Comparison of ENCODE assay signal across 1 cellular context in genomic region chr18:3441290-3441689, GRCh38.
TF ChIP-seq lines count a peak whose summit lies in the region.

No MANE protein-coding gene starts in this region.

TF ChIP-seq in H1, 55 proteins besides CTCF, POLR2A, EP300 and RAD21 (continued from another document):
- TF ChIP-seq NRF1 (IDR thresholded peaks at IDR 0.05; ENCODE audit: low read depth, low read length): no peak
- no peak for TF ChIP-seq POLR2AphosphoS5 (IDR thresholded peaks at IDR 0.05; ENCODE audit: low read depth, low read length)
- no peak for TF ChIP-seq BACH1 (IDR thresholded peaks at IDR 0.05; ENCODE audit: low read length)
- TF ChIP-seq KDM5A (IDR thresholded peaks at IDR 0.05; ENCODE audit: low read length): no peak
- TF ChIP-seq CBX8 (IDR thresholded peaks at IDR 0.05; ENCODE audit: borderline replicate concordance, low read depth, low read length): no peak
- TF ChIP-seq EZH2 (IDR thresholded peaks at IDR 0.05; ENCODE audit: low read depth, low read length, severe bottlenecking): no peak
- no peak for TF ChIP-seq CHD1 (IDR thresholded peaks at IDR 0.05; ENCODE audit: low read depth, low read length)
- TF ChIP-seq BCL11A (IDR thresholded peaks at IDR 0.05; ENCODE audit: low read depth in 2 of 2, low read length in 2 of 2): no peak
- TF ChIP-seq TEAD4 (IDR thresholded peaks at IDR 0.05; ENCODE audit: low read depth, low read length): 0 out of 2 replicates have a peak, but pooled peaks have one; percentile 34
- TF ChIP-seq SUZ12 (IDR thresholded peaks at IDR 0.05; ENCODE audit: low read length): no peak
- TF ChIP-seq CBX5 (IDR thresholded peaks at IDR 0.05; ENCODE audit: low read depth, low read length): no peak
- TF ChIP-seq TCF12 (IDR thresholded peaks at IDR 0.05; ENCODE audit: low read depth, low read length): no peak
- no peak for TF ChIP-seq RBBP5 (IDR thresholded peaks at IDR 0.05; ENCODE audit: borderline replicate concordance, low read depth, low read length)
- no peak for TF ChIP-seq HDAC2 (IDR thresholded peaks at IDR 0.05; ENCODE audit: borderline replicate concordance in 1 of 2, low read depth in 2 of 2, low read length in 2 of 2)
- no peak for TF ChIP-seq POU5F1 (IDR thresholded peaks at IDR 0.05; ENCODE audit: low read depth, low read length)
- TF ChIP-seq SIN3A (conservative IDR thresholded peaks at IDR 0.05 in 1 of 2, IDR thresholded peaks at IDR 0.05 in 1 of 2; ENCODE audit: low read depth in 1 of 2, low read length in 2 of 2): 0 out of 4 replicates have a peak, but pooled peaks of 1 of the 2 experiments have one; percentile 45
- TF ChIP-seq MAFK (IDR thresholded peaks at IDR 0.05; ENCODE audit: low read depth, low read length): no peak
- TF ChIP-seq SP1 (IDR thresholded peaks at IDR 0.05; ENCODE audit: low read depth, low read length): no peak
- no peak for TF ChIP-seq JUND (IDR thresholded peaks at IDR 0.05; ENCODE audit: low read length)
- no peak for TF ChIP-seq ATF3 (IDR thresholded peaks at IDR 0.05; ENCODE audit: insufficient read depth, low read depth, low read length)
- no peak for TF ChIP-seq KDM1A (IDR thresholded peaks at IDR 0.05; ENCODE audit: borderline replicate concordance, low read length)
- TF ChIP-seq JUN (IDR thresholded peaks at IDR 0.05; ENCODE audit: low read depth, low read length): no peak
- no peak for TF ChIP-seq TBP (IDR thresholded peaks at IDR 0.05; ENCODE audit: low read depth, low read length)
- peak; percentile 64; the same call in 1 of the 2 replicates for TF ChIP-seq YY1 (IDR thresholded peaks at IDR 0.05; ENCODE audit: low read depth, low read length)
- no peak for TF ChIP-seq USF2 (IDR thresholded peaks at IDR 0.05; ENCODE audit: low read length)
- no peak for TF ChIP-seq SIRT6 (IDR thresholded peaks at IDR 0.05; ENCODE audit: low read length)
- TF ChIP-seq CEBPB (IDR thresholded peaks at IDR 0.05; ENCODE audit: low read depth, low read length): 0 out of 2 replicates have a peak, but pooled peaks have one; percentile 7
- no peak for TF ChIP-seq CREB1 (IDR thresholded peaks at IDR 0.05)
- TF ChIP-seq GTF2F1 (IDR thresholded peaks at IDR 0.05; ENCODE audit: borderline replicate concordance, low read depth, low read length): no peak
